In the genomic region with DNA sequence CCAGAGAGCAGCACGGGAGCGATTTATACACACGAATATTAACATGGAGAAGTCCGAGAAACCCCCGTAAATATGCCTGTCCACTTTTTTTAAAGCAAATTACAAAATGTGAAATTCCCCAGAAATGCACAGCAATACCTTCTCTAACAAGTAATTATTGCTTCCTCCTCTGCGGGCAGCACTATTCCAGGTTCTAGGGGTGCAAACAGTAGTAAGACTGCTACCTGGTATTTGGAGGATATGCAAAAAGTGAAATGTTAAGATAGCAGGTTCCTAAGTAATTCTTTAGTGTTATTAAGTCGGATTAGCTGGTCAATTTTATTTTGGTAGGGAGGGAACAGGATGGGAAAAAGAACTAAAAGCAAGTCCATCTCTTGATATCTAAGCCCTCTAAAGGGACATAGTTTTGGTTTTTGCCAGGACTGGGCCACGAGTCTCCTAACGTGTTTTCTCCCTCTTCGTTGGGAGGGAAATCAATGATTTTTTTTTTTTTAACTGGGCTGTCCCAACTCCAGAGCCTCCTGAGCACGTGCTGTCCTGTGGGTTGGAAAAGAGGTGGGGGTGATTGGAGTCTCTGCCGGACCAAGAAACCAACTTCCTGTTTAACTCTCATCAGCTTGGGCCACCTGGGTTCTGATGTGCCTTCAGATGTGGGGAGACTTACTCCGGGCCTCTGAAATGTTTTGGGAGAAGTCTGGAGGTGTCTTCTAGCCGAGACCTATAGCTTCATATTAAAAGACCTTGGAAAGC, we compare ENCODE assay signal across 8 cellular contexts.
DNase-seq lines count a peak whose midpoint lies in the region; ATAC-seq and TF ChIP-seq lines count a peak whose summit lies in the region.

No MANE protein-coding gene starts in this region.

- no peaks in the 10 kb centered on the region for H3K27me3 ChIP-seq in GM06990 (replicated peaks; ENCODE audit: control insufficient read depth, insufficient read depth, low read length)
- H3K27me3 ChIP-seq in effector memory CD4-positive, alpha-beta T cell (replicated peaks; ENCODE audit: control insufficient read depth, insufficient read depth, low read length, poor library complexity, severe bottlenecking) = no peaks in the 10 kb centered on the region

- TF ChIP-seq CTCF in GM06990 (IDR thresholded peaks at IDR 0.05; ENCODE audit: insufficient read depth, low read length, poor library complexity, severe bottlenecking) = no peak

- peak overlapping the region; percentile 72 for H3K4me3 ChIP-seq in GM06990 (replicated peaks; ENCODE audit: low read depth, low read length)
- H3K4me3 ChIP-seq in effector memory CD4-positive, alpha-beta T cell (ENCODE audit: insufficient read depth, low read depth, low read length, poor library complexity, severe bottlenecking) = peak overlapping the region; percentile 100

- H3K4me1 ChIP-seq in effector memory CD4-positive, alpha-beta T cell (ENCODE audit: control insufficient read depth, insufficient read depth, low read length, poor library complexity, severe bottlenecking) = peaks cover 23% of the 10 kb centered on the region

- no peaks in the 10 kb centered on the region for H3K9me3 ChIP-seq in effector memory CD4-positive, alpha-beta T cell (ENCODE audit: control insufficient read depth, low read length)

- H3K36me3 ChIP-seq in GM06990 (ENCODE audit: control insufficient read depth, insufficient read depth, low read length) = peaks cover 4% of the 10 kb centered on the region
- peaks cover 5% of the 10 kb centered on the region for H3K36me3 ChIP-seq in effector memory CD4-positive, alpha-beta T cell (ENCODE audit: control insufficient read depth, insufficient read depth, low read length)

- ATAC-seq in GM18870 (IDR thresholded peaks at IDR 0.05; ENCODE audit: unreplicated experiment) = no peak
- no peak for ATAC-seq in GM21576 (IDR thresholded peaks at IDR 0.05; ENCODE audit: unreplicated experiment)
- ATAC-seq in HG02938 (IDR thresholded peaks at IDR 0.05; ENCODE audit: unreplicated experiment) = no peak

- peak overlapping the region; percentile 100 for H3K27ac ChIP-seq in effector memory CD4-positive, alpha-beta T cell (ENCODE audit: insufficient read depth, low read length, poor library complexity, severe bottlenecking)

- DNase-seq in GM06990 (ENCODE audit: extremely low read depth, insufficient read length) = no peak
- DNase-seq in NOMO-1 treated with DMSO at 0.1 percent for 48 hours (lab: John Stamatoyannopoulos, UW; ENCODE audit: unreplicated experiment) = peak; percentile 18
- DNase-seq in effector memory CD4-positive, alpha-beta T cell = no peak
- peak; percentile 15 for DNase-seq in pons (ENCODE audit: low spot score)
- no peak for DNase-seq in ecto neural progenitor cell (ENCODE audit: low spot score)

Comparison
In these comparisons a context has a peak if more than half of its experiments do, and no peak if none do; other contexts are left out.
1. DNase-seq: peak in NOMO-1 treated with DMSO at 0.1 percent for 48 hours (single experiment) and pons (single experiment); none in GM06990 (single experiment), effector memory CD4-positive, alpha-beta T cell (0 of 3) and ecto neural progenitor cell (single experiment).